9 cellular contexts compared by ENCODE assay signal in genomic region chr20:63695419-63696310, GRCh38. TPM values are rescaled to one million over a fixed set of nuclear protein-coding genes. Genes with fewer than 3 reads are reported as not detected.
DNase-seq lines count a peak whose midpoint lies in the region; ATAC-seq and TF ChIP-seq lines count a peak whose summit lies in the region.
"Had no signal": no experiment of that assay in that cellular context is flagged by ENCODE, and none has a peak within 500 bp of the region (broad histone marks: within the 10 kb centered on the region; RNA-seq: fewer than 3 reads in every experiment).

No MANE protein-coding gene starts in this region.

- H3K4me1 ChIP-seq in sigmoid colon (peaks cover 0 to 43% (median 37%) of the 10 kb centered on the region in 4 donors), SJCRH30 (peaks cover 18% of the 10 kb centered on the region)

- peaks cover 26% of the 10 kb centered on the region for H3K4me1 Mint-ChIP-seq in activated CD8-positive, alpha-beta T cell treated with anti-CD3 and anti-CD28 coated beads for 36 hours (ENCODE audit: low read depth)

- H3K27me3 ChIP-seq in sigmoid colon (no peaks in the 10 kb centered on the region), SJCRH30 (no peaks in the 10 kb centered on the region)

- POLR2A ChIA-PET in activated CD8-positive, alpha-beta T cell treated with anti-CD3 and anti-CD28 coated beads for 36 hours (lab: Charles Lee), result interaction anchor here (0.8 to 2.7 kb wide), 6 partner anchors 9 to 174 kb away, joined by 3 to 13 read pairs (median 4); partner anchors contain the start of gene ABHD16B

- no peak for ATAC-seq in activated CD8-positive, alpha-beta T cell treated with anti-CD3 and anti-CD28 coated beads for 36 hours
- ATAC-seq in GM19035 (IDR thresholded peaks at IDR 0.05; ENCODE audit: unreplicated experiment), result no peak

- H3K27ac Mint-ChIP-seq in activated CD8-positive, alpha-beta T cell treated with anti-CD3 and anti-CD28 coated beads for 36 hours, result peak overlapping the region; percentile 25

- no peak for TF ChIP-seq CTCF in activated CD8-positive, alpha-beta T cell treated with anti-CD3 and anti-CD28 coated beads for 36 hours (IDR thresholded peaks at IDR 0.05)
- TF ChIP-seq CTCF in sigmoid colon (IDR thresholded peaks at IDR 0.05), result no peak

- no peak for TF ChIP-seq POLR2A in sigmoid colon (IDR thresholded peaks at IDR 0.05)

- H3K9me3 ChIP-seq in sigmoid colon (no peaks in the 10 kb centered on the region), SJCRH30 (replicated peaks) (no peaks in the 10 kb centered on the region)

- H3K4me3 ChIP-seq in sigmoid colon (no peak overlapping the region), SJCRH30 (no peak overlapping the region)

- no peak for TF ChIP-seq EP300 in sigmoid colon (IDR thresholded peaks at IDR 0.05)

- CTCF ChIA-PET in activated CD8-positive, alpha-beta T cell treated with anti-CD3 and anti-CD28 coated beads for 36 hours (lab: Charles Lee), result interaction anchor here (0.8 kb wide), 1 partner anchor 89 kb away, joined by 3 read pairs; no protein-coding TSS in a partner anchor

- DNase-seq in GM19240 (ENCODE audit: insufficient read length, low spot score) (peak; percentile 3), cardiac septum (ENCODE audit: low spot score) (peak; percentile 84), sigmoid colon (peak; percentile 52), SIG-M5 treated with dmso at 0.1 percent for 504 hours (lab: John Stamatoyannopoulos, UW; ENCODE audit: unreplicated experiment) (no peak), RKO (ENCODE audit: low spot score) (no peak), SJCRH30 (no peak)
- DNase-seq in activated CD8-positive, alpha-beta T cell treated with anti-CD3 and anti-CD28 coated beads for 36 hours, result no peak

- intact Hi-C loops in activated CD8-positive, alpha-beta T cell treated with anti-CD3 and anti-CD28 coated beads for 36 hours (cut with micrococcal nuclease), result no loop called here
- intact Hi-C loops in cardiac septum (cut with DNase I), result loop anchor here (5.0 kb wide), 1 partner anchor 42 kb away; the partner anchor contains the start of genes LIME1 and SLC2A4RG
- intact Hi-C loops in sigmoid colon (cut with DNase I), result no loop called here

- no peaks in the 10 kb centered on the region for H3K9me3 Mint-ChIP-seq in activated CD8-positive, alpha-beta T cell treated with anti-CD3 and anti-CD28 coated beads for 36 hours
- H3K9me3 Mint-ChIP-seq: naive B cell had no signal

- H3K27ac ChIP-seq in sigmoid colon (no peak overlapping the region), SJCRH30 (no peak overlapping the region)

- 50 to 76% methylated on average over 25 of the region's 25 CpGs for WGBS in sigmoid colon, 2 donors

- H3K27me3 Mint-ChIP-seq in activated CD8-positive, alpha-beta T cell treated with anti-CD3 and anti-CD28 coated beads for 36 hours, result no peaks in the 10 kb centered on the region
- H3K27me3 Mint-ChIP-seq: naive B cell had no signal

- H3K36me3 ChIP-seq in sigmoid colon (peaks cover 6 to 29% (median 11%) of the 10 kb centered on the region in 4 donors), SJCRH30 (no peaks in the 10 kb centered on the region; the same call in 1 of the 2 replicates)

- H3K36me3 Mint-ChIP-seq in activated CD8-positive, alpha-beta T cell treated with anti-CD3 and anti-CD28 coated beads for 36 hours (ENCODE audit: low read depth), result peaks cover 18% of the 10 kb centered on the region
- H3K36me3 Mint-ChIP-seq: naive B cell had no signal

- H3K4me3 Mint-ChIP-seq in activated CD8-positive, alpha-beta T cell treated with anti-CD3 and anti-CD28 coated beads for 36 hours, result no peak overlapping the region

RNA-seq across cellular contexts. Expression of gene TNFRSF6B, which starts 0.8 kb away (rescaled TPM):
- not detected for total RNA-seq in activated CD8-positive, alpha-beta T cell treated with anti-CD3 and anti-CD28 coated beads for 36 hours
- total RNA-seq in cardiac septum (not detected), sigmoid colon (10 to 100 TPM in 1 of 4 donors, 1 to 10 TPM in 3; 1.8 to 45.5 (median 4.2) TPM)
- polyA plus RNA-seq in sigmoid colon, result 100 to 1,000 TPM in 1 of 3 donors, 1 to 10 TPM in 2; 1.2 to 186 (median 4.8) TPM
- 1.3 and 1.7 TPM in 2 replicates for total RNA-seq in SJCRH30 (2014; rRNA removed; shearing (Covaris generic))

RNA-seq across cellular contexts. Expression of gene ARFRP1, which starts 12.1 kb away (rescaled TPM):
- 10 to 100 TPM; 41.7 to 44.2 TPM for total RNA-seq in activated CD8-positive, alpha-beta T cell treated with anti-CD3 and anti-CD28 coated beads for 36 hours
- total RNA-seq in cardiac septum, result 40.3 TPM
- total RNA-seq in sigmoid colon, result 10 to 100 TPM; 26.8 to 38.7 (median 28.8) TPM
- 10 to 100 TPM; 39.1 to 70.2 (median 45.6) TPM for polyA plus RNA-seq in sigmoid colon
- total RNA-seq in SJCRH30 (2014; rRNA removed; shearing (Covaris generic)), result 39.3 and 44.5 TPM in 2 replicates

RNA-seq across cellular contexts. Expression of gene ZGPAT, which starts 12.2 kb away (rescaled TPM):
- 10 to 100 TPM; 22.4 to 22.5 TPM for total RNA-seq in activated CD8-positive, alpha-beta T cell treated with anti-CD3 and anti-CD28 coated beads for 36 hours
- total RNA-seq in cardiac septum (16.7 TPM), sigmoid colon (10 to 100 TPM; 18.5 to 22.5 (median 19.6) TPM)
- 10 to 100 TPM; 24.0 to 44.9 (median 30.5) TPM for polyA plus RNA-seq in sigmoid colon
- total RNA-seq in SJCRH30 (2014; rRNA removed; shearing (Covaris generic)), result 24.9 and 26.2 TPM in 2 replicates

RNA-seq across cellular contexts. Expression of gene RTEL1, which starts 37.6 kb away (rescaled TPM):
- 10 to 100 TPM; 37.4 to 39.1 TPM for total RNA-seq in activated CD8-positive, alpha-beta T cell treated with anti-CD3 and anti-CD28 coated beads for 36 hours
- total RNA-seq in cardiac septum (10.5 TPM), sigmoid colon (10 to 100 TPM; 19.6 to 44.3 (median 31.4) TPM)
- polyA plus RNA-seq in sigmoid colon, result 10 to 100 TPM in 1 of 3 donors, 1 to 10 TPM in 2; 3.6 to 22.4 (median 9.0) TPM
- 16.7 and 25.6 TPM in 2 replicates for total RNA-seq in SJCRH30 (2014; rRNA removed; shearing (Covaris generic))

RNA-seq across cellular contexts. Expression of gene LIME1, which starts 40.8 kb away (rescaled TPM):
- 10 to 100 TPM; 15.5 to 16.8 TPM for total RNA-seq in activated CD8-positive, alpha-beta T cell treated with anti-CD3 and anti-CD28 coated beads for 36 hours
- total RNA-seq in cardiac septum (5.0 TPM), sigmoid colon (1 to 10 TPM; 4.6 to 7.8 (median 6.4) TPM)
- 10 to 100 TPM in 1 of 3 donors, 1 to 10 TPM in 1, not detected in 1; 4.8 to 35.3 TPM for polyA plus RNA-seq in sigmoid colon
- 4.5 and 10.0 TPM in 2 replicates for total RNA-seq in SJCRH30 (2014; rRNA removed; shearing (Covaris generic))

Comparison
In these comparisons a context has a peak if more than half of its experiments do, and no peak if none do; other contexts are left out.
1. DNase-seq: peak in GM19240 (single experiment), cardiac septum (single experiment) and sigmoid colon (single experiment); none in activated CD8-positive, alpha-beta T cell treated with anti-CD3 and anti-CD28 coated beads for 36 hours (single experiment), SIG-M5 treated with dmso at 0.1 percent for 504 hours (single experiment), RKO (single experiment) and SJCRH30 (0 of 2).